ENCODE assay signal across 17 cellular contexts in genomic region chr7:132256721-132257212, GRCh38.
A peak's percentile ranks its signal among the peaks of the same experiment; 100 is the strongest.
DNase-seq lines count a peak whose midpoint lies in the region; ATAC-seq, FAIRE-seq and TF ChIP-seq lines count a peak whose summit lies in the region.
"Had no signal": no experiment of that assay in that cellular context is flagged by ENCODE, and none has a peak within 500 bp of the region (broad histone marks: within the 10 kb centered on the region; RNA-seq: fewer than 3 reads in every experiment).

No MANE protein-coding gene starts in this region.

- TF ChIP-seq EP300 in H1 (IDR thresholded peaks at IDR 0.05; ENCODE audit: borderline replicate concordance in 1 of 2, low read depth in 2 of 2, low read length in 2 of 2): no peak

- peak; percentile 67 for DNase-seq in cardiac septum (ENCODE audit: low spot score)
- no peak for DNase-seq in Right ventricle myocardium inferior (ENCODE audit: missing footprints)
- peak; percentile 81 to 90 for DNase-seq in SJCRH30
- DNase-seq in H1 (ENCODE audit: low read depth in 1 of 2, low spot score in 2 of 2): no peak
- no peak for DNase-seq in thoracic aorta (ENCODE audit: low spot score)
- DNase-seq: 8988T; CD8-positive, alpha-beta T cell; MG63; NCI-H1048; NCI-H1436; NCI-H2029; NCI-H226; NK-92 treated with Interleukin-12 subunit alpha and Interleukin-12 subunit beta, amount 100 ng/mL, for 24 hours had no signal

- no peaks in the 10 kb centered on the region; the same call in 1 of the 2 replicates for H3K79me1 ChIP-seq in H1 (ENCODE audit: low read depth, low read length)

- intact Hi-C loops in cardiac septum (cut with DNase I) (no loop called here), Right ventricle myocardium inferior (cut with DNase I) (no loop called here)

- 0 out of 2 replicates have a peak overlapping the region, but pooled peaks have one; percentile 16 for H2BK15ac ChIP-seq in H1 (ENCODE audit: low read length)

- H3K79me2 ChIP-seq in H1 (ENCODE audit: control insufficient read depth in 1 of 2, insufficient read depth in 2 of 2, low read length in 2 of 2): no peaks in the 10 kb centered on the region

- peaks cover 48% of the 10 kb centered on the region for H3K4me1 ChIP-seq in SJCRH30
- H3K4me1 ChIP-seq in H1 (replicated peaks in 1 of 4; ENCODE audit: control insufficient read depth in 3 of 4, insufficient read depth in 4 of 4, low read length in 3 of 4): no peaks in the 10 kb centered on the region
- peaks cover 2 to 55% of the 10 kb centered on the region in 2 donors for H3K4me1 ChIP-seq in thoracic aorta (ENCODE audit: control insufficient read depth in 1 of 2, low read depth in 2 of 2)
- H3K4me1 ChIP-seq: BLaER1 treated with 17β-estradiol and CSF1 and Interleukin-3, amounts not matched to agents 10 nM and 100 nM had no signal

- no peaks in the 10 kb centered on the region for H3K27me3 ChIP-seq in SJCRH30
- no peaks in the 10 kb centered on the region for H3K27me3 ChIP-seq in H1 (replicated peaks in 1 of 4; ENCODE audit: control insufficient read depth in 3 of 4, extremely low read depth in 1 of 4, insufficient read depth in 3 of 4, low read length in 3 of 4)
- no peaks in the 10 kb centered on the region for H3K27me3 ChIP-seq in thoracic aorta (replicated peaks; ENCODE audit: insufficient read depth)
- H3K27me3 ChIP-seq: BLaER1 treated with 17β-estradiol and CSF1 and Interleukin-3, amounts not matched to agents 10 nM and 100 nM; MG63 had no signal

- no peak for ATAC-seq in Right ventricle myocardium inferior
- ATAC-seq in thoracic aorta (ENCODE audit: insufficient number of reproducible peaks, low FRiP score, low read depth): no peak
- ATAC-seq in GM21390 (IDR thresholded peaks at IDR 0.05; ENCODE audit: unreplicated experiment): no peak
- ATAC-seq in GM21526 (IDR thresholded peaks at IDR 0.05; ENCODE audit: low FRiP score, unreplicated experiment): no peak
- ATAC-seq: CD8-positive, alpha-beta T cell had no signal

- H3K36me3 ChIP-seq in SJCRH30 (no peaks in the 10 kb centered on the region; the same call in 1 of the 2 replicates), H1 (ENCODE audit: control insufficient read depth in 2 of 4, insufficient read depth in 4 of 4, low read length in 3 of 4) (no peaks in the 10 kb centered on the region), thoracic aorta (no peaks in the 10 kb centered on the region)
- H3K36me3 ChIP-seq: BLaER1 treated with 17β-estradiol and CSF1 and Interleukin-3, amounts not matched to agents 10 nM and 100 nM; MG63 had no signal

- TF ChIP-seq POLR2A in H1 (IDR thresholded peaks at IDR 0.05; ENCODE audit: control extremely low read depth in 1 of 2, low read depth in 2 of 2, low read length in 2 of 2): no peak

- H3K14ac ChIP-seq in H1 (ENCODE audit: insufficient read length): no peak overlapping the region

- FAIRE-seq in H1 (lab: Jason Lieb, UNC): no peak
- FAIRE-seq: GM12891 had no signal

- no peak overlapping the region for H2AFZ ChIP-seq in H1 (ENCODE audit: low read length)

- H2BK5ac ChIP-seq in H1 (ENCODE audit: low read depth, low read length): no peak overlapping the region

- H2AK5ac ChIP-seq in H1 (ENCODE audit: low read depth, low read length): no peak overlapping the region

- H3K4me3 ChIP-seq in SJCRH30 (no peak overlapping the region), H1 (ENCODE audit: extremely low read depth in 1 of 4, insufficient read depth in 2 of 4, low read depth in 3 of 4, low read length in 4 of 4) (no peak overlapping the region), thoracic aorta (no peak overlapping the region)
- H3K4me3 ChIP-seq: BLaER1 treated with 17β-estradiol and CSF1 and Interleukin-3, amounts not matched to agents 10 nM and 100 nM; MG63 had no signal

- no peak overlapping the region for H3K9ac ChIP-seq in H1 (replicated peaks in 1 of 4; ENCODE audit: extremely low read depth in 1 of 4, low read depth in 3 of 4, low read length in 3 of 4)
- H3K9ac ChIP-seq: BLaER1 treated with 17β-estradiol and CSF1 and Interleukin-3, amounts not matched to agents 10 nM and 100 nM had no signal

- no peak overlapping the region for H3K18ac ChIP-seq in H1 (ENCODE audit: extremely low read depth, low read length)

- H4K91ac ChIP-seq in H1 (replicated peaks; ENCODE audit: insufficient read length, low read length): no peak overlapping the region

- TF ChIP-seq RAD21 in H1 (IDR thresholded peaks at IDR 0.05 in 1 of 2, conservative IDR thresholded peaks at IDR 0.05 in 1 of 2; ENCODE audit: low read depth in 2 of 2, low read length in 2 of 2): no peak

- H4K8ac ChIP-seq in H1 (ENCODE audit: extremely low read depth, insufficient read depth, low read length): no peak overlapping the region

- H3K23ac ChIP-seq in H1 (ENCODE audit: insufficient read length): no peak overlapping the region

- POLR2A ChIA-PET in H1 (lab: Charles Lee; ENCODE audit: partially characterized antibody): no interaction called here

- H3K56ac ChIP-seq in H1 (replicated peaks; ENCODE audit: insufficient read length, low read depth, low read length): no peak overlapping the region

- H3K27ac ChIP-seq in SJCRH30 (peak overlapping the region; percentile 88), H1 (ENCODE audit: low read depth, low read length) (no peak overlapping the region), thoracic aorta (peak overlapping the region; percentile 80 to 82)
- H3K27ac ChIP-seq: BLaER1 treated with 17β-estradiol and CSF1 and Interleukin-3, amounts not matched to agents 10 nM and 100 nM had no signal

- no peak overlapping the region for H4K5ac ChIP-seq in H1 (ENCODE audit: insufficient read length, low read depth, low read length)

- H3K4me2 ChIP-seq in H1 (ENCODE audit: insufficient read depth in 1 of 2, low read depth in 2 of 2, low read length in 2 of 2): no peak overlapping the region
- H3K4me2 ChIP-seq: BLaER1 treated with 17β-estradiol and CSF1 and Interleukin-3, amounts not matched to agents 10 nM and 100 nM had no signal

- H2BK12ac ChIP-seq in H1 (ENCODE audit: low read depth, low read length): no peak overlapping the region

- H4K20me1 ChIP-seq in H1 (replicated peaks in 1 of 2; ENCODE audit: control insufficient read depth in 1 of 2, insufficient read depth in 2 of 2, low read length in 2 of 2): peaks cover 0 to 1% of the 10 kb centered on the region in 2 experiments
- H4K20me1 ChIP-seq: BLaER1 treated with 17β-estradiol and CSF1 and Interleukin-3, amounts not matched to agents 10 nM and 100 nM had no signal

- H3K9me3 ChIP-seq in SJCRH30 (replicated peaks) (no peaks in the 10 kb centered on the region), H1 (ENCODE audit: insufficient read depth in 2 of 2, low read depth in 1 of 2, low read length in 1 of 2) (no peaks in the 10 kb centered on the region), thoracic aorta (no peaks in the 10 kb centered on the region)
- H3K9me3 ChIP-seq: BLaER1 treated with 17β-estradiol and CSF1 and Interleukin-3, amounts not matched to agents 10 nM and 100 nM; MG63 had no signal

- CTCF ChIA-PET in H1 (lab: Charles Lee; ENCODE audit: partially characterized antibody): interaction anchor here (1.1 to 1.3 kb wide), 3 partner anchors 9 to 63 kb away, joined by 3 read pairs; no protein-coding TSS in a partner anchor

- 0 out of 2 replicates have a peak, but pooled peaks cover 2% of the 10 kb centered on the region for H3K23me2 ChIP-seq in H1 (ENCODE audit: low read depth, low read length)

- WGBS in H1 (ENCODE audit: extremely low coverage in 1 of 2, insufficient coverage in 1 of 2, insufficient read length in 1 of 2, insufficient replicate concordance in 2 of 2, low coverage in 1 of 2, low lambda C conversion rate in 2 of 2, missing lambda C conversion rate in 1 of 2), 2 experiments: 83% methylated on average over 6 of the region's 6 CpGs; no CpG with 5 or more reads in 1 of the 2 experiments

- H2BK20ac ChIP-seq in H1 (ENCODE audit: low read length): no peak overlapping the region

- TF ChIP-seq CTCF in H1 (IDR thresholded peaks at IDR 0.05; ENCODE audit: control extremely low read depth in 1 of 3, insufficient read depth in 1 of 3, low read depth in 1 of 3, low read length in 3 of 3): no peak
- no peak for TF ChIP-seq CTCF in thoracic aorta (IDR thresholded peaks at IDR 0.05)

- no peak overlapping the region for H2BK120ac ChIP-seq in H1 (replicated peaks; ENCODE audit: low read depth, low read length)

- no peak overlapping the region for H3K4ac ChIP-seq in H1 (replicated peaks; ENCODE audit: insufficient read length, low read depth, low read length)

TF ChIP-seq in H1, 55 proteins besides CTCF, POLR2A, EP300 and RAD21:
- TF ChIP-seq CHD2 (IDR thresholded peaks at IDR 0.05; ENCODE audit: low read length): no peak
- TF ChIP-seq ASH2L (IDR thresholded peaks at IDR 0.05; ENCODE audit: low read length): no peak
- TF ChIP-seq SP4 (IDR thresholded peaks at IDR 0.05; ENCODE audit: low read length): no peak
- TF ChIP-seq SP2 (IDR thresholded peaks at IDR 0.05; ENCODE audit: low read length): no peak
- TF ChIP-seq SAP30 (IDR thresholded peaks at IDR 0.05; ENCODE audit: insufficient read depth, insufficient replicate concordance, low read length): no peak
- TF ChIP-seq CTBP2 (IDR thresholded peaks at IDR 0.05; ENCODE audit: borderline replicate concordance, insufficient read depth, insufficient read length, low read length): no peak
- TF ChIP-seq RXRA (IDR thresholded peaks at IDR 0.05; ENCODE audit: insufficient read depth, low read depth, low read length): no peak
- no peak for TF ChIP-seq POU5F1 (IDR thresholded peaks at IDR 0.05; ENCODE audit: low read depth, low read length)
- TF ChIP-seq BCL11A (IDR thresholded peaks at IDR 0.05; ENCODE audit: low read depth in 2 of 2, low read length in 2 of 2): no peak
- no peak for TF ChIP-seq CHD1 (IDR thresholded peaks at IDR 0.05; ENCODE audit: low read depth, low read length)
- TF ChIP-seq GTF2F1 (IDR thresholded peaks at IDR 0.05; ENCODE audit: borderline replicate concordance, low read depth, low read length): no peak
- TF ChIP-seq RFX5 (IDR thresholded peaks at IDR 0.05; ENCODE audit: borderline replicate concordance, low read depth, low read length): no peak
- no peak for TF ChIP-seq CBX5 (IDR thresholded peaks at IDR 0.05; ENCODE audit: low read depth, low read length)
- no peak for TF ChIP-seq EGR1 (IDR thresholded peaks at IDR 0.05; ENCODE audit: borderline replicate concordance, low read depth, low read length)
- TF ChIP-seq TCF12 (IDR thresholded peaks at IDR 0.05; ENCODE audit: low read depth, low read length): no peak
- no peak for TF ChIP-seq TAF1 (IDR thresholded peaks at IDR 0.05; ENCODE audit: low read depth, low read length)
TF ChIP-seq in H1: peak in this region for 0.

Comparison
In these comparisons a context has a peak if more than half of its experiments do, and no peak if none do; other contexts are left out.
1. DNase-seq: peak in cardiac septum (single experiment) and SJCRH30 (2 of 2); none in Right ventricle myocardium inferior (single experiment), H1 (0 of 2) and thoracic aorta (single experiment).